In the genomic region with DNA sequence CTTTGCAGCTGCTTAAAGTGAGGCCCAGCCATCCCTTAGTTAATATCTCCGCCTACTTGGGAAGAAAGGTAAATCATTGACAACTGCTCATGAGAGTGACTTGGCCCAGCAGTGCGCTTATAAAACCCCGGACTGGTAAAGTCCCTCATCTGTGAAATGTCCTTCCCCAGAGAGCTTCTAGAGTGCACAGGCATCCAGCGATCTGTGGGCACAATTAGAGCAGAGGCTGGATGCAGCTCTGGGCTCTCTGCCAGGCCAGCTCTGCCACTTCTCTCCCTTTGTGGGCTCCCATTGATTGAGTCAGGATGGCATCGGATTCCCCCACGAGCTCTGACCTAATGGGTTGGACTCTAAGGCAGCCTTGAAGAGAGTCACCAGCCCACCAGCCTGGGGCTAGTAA, we compare ENCODE assay signal across 1 cellular context.
TF ChIP-seq lines count a peak whose summit lies in the region.

No MANE protein-coding gene starts in this region.

TF ChIP-seq in SK-N-SH treated with all-trans-retinoic acid at 6 μM for 48 hours, 23 proteins besides CTCF, POLR2A, EP300 and RAD21 (continued from another document):
- TF ChIP-seq, protein P1, sequence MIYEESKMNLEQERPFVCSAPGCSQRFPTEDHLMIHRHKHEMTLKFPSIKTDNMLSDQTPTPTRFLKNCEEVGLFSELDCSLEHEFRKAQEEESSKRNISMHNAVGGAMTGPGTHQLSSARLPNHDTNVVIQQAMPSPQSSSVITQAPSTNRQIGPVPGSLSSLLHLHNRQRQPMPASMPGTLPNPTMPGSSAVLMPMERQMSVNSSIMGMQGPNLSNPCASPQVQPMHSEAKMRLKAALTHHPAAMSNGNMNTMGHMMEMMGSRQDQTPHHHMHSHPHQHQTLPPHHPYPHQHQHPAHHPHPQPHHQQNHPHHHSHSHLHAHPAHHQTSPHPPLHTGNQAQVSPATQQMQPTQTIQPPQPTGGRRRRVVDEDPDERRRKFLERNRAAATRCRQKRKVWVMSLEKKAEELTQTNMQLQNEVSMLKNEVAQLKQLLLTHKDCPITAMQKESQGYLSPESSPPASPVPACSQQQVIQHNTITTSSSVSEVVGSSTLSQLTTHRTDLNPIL (CRISPR knock-in tag; IDR thresholded peaks at IDR 0.05; ENCODE audit: low read depth): no peak
- no peak for TF ChIP-seq TOX (CRISPR knock-in tag; IDR thresholded peaks at IDR 0.05; ENCODE audit: borderline replicate concordance)
- no peak for TF ChIP-seq ZNF565 (CRISPR knock-in tag; conservative IDR thresholded peaks at IDR 0.05; ENCODE audit: low read depth)
- TF ChIP-seq ZNF70 (CRISPR knock-in tag; IDR thresholded peaks at IDR 0.05): no peak
- TF ChIP-seq ISL1 (CRISPR knock-in tag; IDR thresholded peaks at IDR 0.05): no peak
- no peak for TF ChIP-seq GLIS3 (CRISPR knock-in tag; IDR thresholded peaks at IDR 0.05)
